ENCODE assay signal across 1 cellular context in genomic region chr1:226186124-226187018, GRCh38.
TF ChIP-seq lines count a peak whose summit lies in the region.

TSS of gene ACBD3 (minus strand) at chr1:226186741. CDS start at chr1:226186675, 66 bp downstream.

TF ChIP-seq in HepG2, 621 proteins besides CTCF, POLR2A, EP300 and RAD21 (continued from another document and continues in another):
- TF ChIP-seq GATA4 (IDR thresholded peaks at IDR 0.05; ENCODE audit: borderline replicate concordance, low read depth) (0 out of 2 replicates have a peak, but pooled peaks have one; percentile 14), NFAT5 (CRISPR knock-in tag; IDR thresholded peaks at IDR 0.05) (no peak), MAFK (conservative IDR thresholded peaks at IDR 0.05 in 1 of 2, IDR thresholded peaks at IDR 0.05 in 1 of 2; ENCODE audit: low read length in 2 of 2) (no peak), SALL2 (CRISPR knock-in tag; IDR thresholded peaks at IDR 0.05) (peak; percentile 62), KDM5B (CRISPR knock-in tag; IDR thresholded peaks at IDR 0.05; ENCODE audit: borderline replicate concordance) (peak; percentile 75; the same call in 1 of the 2 replicates), SNRNP70 (IDR thresholded peaks at IDR 0.05; ENCODE audit: low read depth, low read length) (no peak), ZNF549 (CRISPR knock-in tag; IDR thresholded peaks at IDR 0.05) (no peak), AGO2 (optimal IDR thresholded peaks at IDR 0.05; ENCODE audit: low read depth, low read length) (peak; percentile 72), KLF13 (CRISPR knock-in tag; IDR thresholded peaks at IDR 0.05) (peak; percentile 55; the same call in 1 of the 2 replicates), ZZZ3 (CRISPR knock-in tag; IDR thresholded peaks at IDR 0.05; ENCODE audit: borderline replicate concordance) (peak; percentile 73; the same call in 1 of the 2 replicates), XRCC5 (optimal IDR thresholded peaks at IDR 0.05; ENCODE audit: low read length) (no peak), FOXP4 (CRISPR knock-in tag; IDR thresholded peaks at IDR 0.05) (peak; percentile 59), BRF2 (CRISPR knock-in tag; IDR thresholded peaks at IDR 0.05) (peak; percentile 54; the same call in 1 of the 2 replicates), ZFY (CRISPR knock-in tag; IDR thresholded peaks at IDR 0.05) (peak; percentile 90), ZNF724P (CRISPR knock-in tag; IDR thresholded peaks at IDR 0.05; ENCODE audit: borderline replicate concordance) (0 out of 2 replicates have a peak, but pooled peaks have one; percentile 11), ZC3H13 (CRISPR knock-in tag; IDR thresholded peaks at IDR 0.05) (peak; percentile 58; the same call in 1 of the 2 replicates), PHF21A (CRISPR knock-in tag; IDR thresholded peaks at IDR 0.05) (peak; percentile 22; the same call in 1 of the 2 replicates), ZNF619 (CRISPR knock-in tag; IDR thresholded peaks at IDR 0.05) (peak; percentile 92), ZNF12 (CRISPR knock-in tag; IDR thresholded peaks at IDR 0.05) (no peak), ZNF451 (CRISPR knock-in tag; IDR thresholded peaks at IDR 0.05) (peak; percentile 56; the same call in 1 of the 2 replicates), ZNF296 (CRISPR knock-in tag; conservative IDR thresholded peaks at IDR 0.05) (no peak), ISL2 (CRISPR knock-in tag; IDR thresholded peaks at IDR 0.05) (peak; percentile 50), MED1 (CRISPR knock-in tag; IDR thresholded peaks at IDR 0.05) (peak; percentile 77), ZNF256 (CRISPR knock-in tag; conservative IDR thresholded peaks at IDR 0.05) (no peak), RERE (CRISPR knock-in tag; IDR thresholded peaks at IDR 0.05; ENCODE audit: low read depth) (no peak), IRX3 (CRISPR knock-in tag; IDR thresholded peaks at IDR 0.05; ENCODE audit: borderline replicate concordance, low read depth) (peak; percentile 63; the same call in 1 of the 2 replicates), ETS1 (CRISPR knock-in tag; IDR thresholded peaks at IDR 0.05) (no peak), HOXA9 (CRISPR knock-in tag; IDR thresholded peaks at IDR 0.05; ENCODE audit: borderline replicate concordance) (no peak), ZNF10 (CRISPR knock-in tag; IDR thresholded peaks at IDR 0.05; ENCODE audit: borderline replicate concordance, low read depth) (no peak), KDM3A (CRISPR knock-in tag; IDR thresholded peaks at IDR 0.05; ENCODE audit: low read depth) (peak; percentile 52; the same call in 1 of the 2 replicates), ZNF281 (CRISPR knock-in tag; IDR thresholded peaks at IDR 0.05; ENCODE audit: borderline replicate concordance) (peak; percentile 80), ETV6 (CRISPR knock-in tag; conservative IDR thresholded peaks at IDR 0.05) (peak; percentile 47; the same call in 1 of the 2 replicates), ZNF576 (CRISPR knock-in tag; IDR thresholded peaks at IDR 0.05) (peak; percentile 83; the same call in 1 of the 2 replicates), ZNF232 (CRISPR knock-in tag; IDR thresholded peaks at IDR 0.05; ENCODE audit: borderline replicate concordance) (peak; percentile 47; the same call in 1 of the 2 replicates), TSC22D2 (CRISPR knock-in tag; IDR thresholded peaks at IDR 0.05; ENCODE audit: borderline replicate concordance) (0 out of 2 replicates have a peak, but pooled peaks have one; percentile 63), TCF7 (IDR thresholded peaks at IDR 0.05; ENCODE audit: low read depth) (no peak), CCDC6 (CRISPR knock-in tag; IDR thresholded peaks at IDR 0.05) (0 out of 2 replicates have a peak, but pooled peaks have one; percentile 37), SOX6 (IDR thresholded peaks at IDR 0.05) (no peak), SOX6 (CRISPR knock-in tag; IDR thresholded peaks at IDR 0.05) (peak; percentile 36; the same call in 1 of the 2 replicates), ELF1 (CRISPR knock-in tag; IDR thresholded peaks at IDR 0.05) (peak; percentile 89), HES4 (CRISPR knock-in tag; IDR thresholded peaks at IDR 0.05; ENCODE audit: borderline replicate concordance) (0 out of 2 replicates have a peak, but pooled peaks have one; percentile 20), NONO (IDR thresholded peaks at IDR 0.05) (no peak), NONO (CRISPR knock-in tag; conservative IDR thresholded peaks at IDR 0.05) (no peak; the same call in 1 of the 2 replicates), THAP7 (CRISPR knock-in tag; IDR thresholded peaks at IDR 0.05) (no peak), TBX3 (IDR thresholded peaks at IDR 0.05; ENCODE audit: borderline replicate concordance) (peak; percentile 27; the same call in 1 of the 2 replicates), TOE1 (CRISPR knock-in tag; IDR thresholded peaks at IDR 0.05) (no peak; the same call in 1 of the 2 replicates), NCOA1 (CRISPR knock-in tag; IDR thresholded peaks at IDR 0.05) (no peak)
